22 cellular contexts compared by ENCODE assay signal in the genomic region with DNA sequence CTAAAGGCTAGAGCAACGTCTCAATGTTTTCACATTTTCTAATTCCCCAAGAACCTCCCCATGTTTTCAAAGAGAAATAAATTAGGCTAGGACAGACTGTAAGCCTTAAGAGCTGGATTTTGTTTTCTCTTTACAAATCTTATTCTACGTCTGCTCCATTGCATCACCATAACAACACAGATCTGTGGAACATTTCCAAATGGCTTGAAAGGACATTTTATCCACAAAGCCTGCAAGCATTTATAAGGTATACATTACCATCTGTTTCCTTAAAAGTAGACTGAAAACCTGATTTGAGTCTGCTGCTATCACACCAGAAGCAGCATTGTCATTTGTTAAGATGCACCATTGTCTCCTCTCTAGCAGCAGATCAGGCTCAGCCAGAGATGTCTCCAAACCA.
DNase-seq lines count a peak whose midpoint lies in the region; ATAC-seq and TF ChIP-seq lines count a peak whose summit lies in the region.
"Had no signal": no experiment of that assay in that cellular context is flagged by ENCODE, and none has a peak within 500 bp of the region (broad histone marks: within the 10 kb centered on the region; RNA-seq: fewer than 3 reads in every experiment).

No MANE protein-coding gene starts in this region.

- BruUV-seq in OCI-LY7 (replicated peaks; lab: Mats Ljungman, UMichigan), result no TSS peak

- CTCF ChIA-PET in HEK293 (lab: Yijun Ruan, JAX) (interaction anchor here (0.6 to 0.7 kb wide), 2 partner anchors 13 to 110 kb away, joined by 3 read pairs; no protein-coding TSS in a partner anchor), OCI-LY7 (lab: Charles Lee; ENCODE audit: unreplicated experiment) (no interaction called here)

- no peaks in the 10 kb centered on the region for H3K79me1 ChIP-seq in neuronal stem cell (ENCODE audit: low read depth, low read length)

- POLR2A ChIA-PET in HEK293 (lab: Yijun Ruan, JAX) (no interaction called here), OCI-LY7 (lab: Charles Lee) (interaction anchor here (0.7 kb wide), 1 partner anchor 1347 kb away, joined by 4 read pairs; no protein-coding TSS in a partner anchor)

- no peak overlapping the region for H3K18ac ChIP-seq in neuronal stem cell (ENCODE audit: low read length)

- peak; percentile 84 for DNase-seq in adipocyte (ENCODE audit: low read depth)
- peak; percentile 49 for DNase-seq in fibroblast of the aortic adventitia (ENCODE audit: low read depth)
- no peak for DNase-seq in neuronal stem cell (ENCODE audit: low spot score)
- DNase-seq in RPMI8226, result no peak
- DNase-seq in OCI-LY7 (ENCODE audit: low spot score), result no peak
- DNase-seq: activated gamma-delta T cell treated with Interleukin-2 at 50 U/mL for 16 hours; activated naive CD8-positive, alpha-beta T cell treated with anti-CD3 and anti-CD28 coated beads, Interleukin-2, amount 50 U/mL, for 24 hours; CD4-positive, alpha-beta T cell; esophagus squamous epithelium; heart left ventricle; midbrain; natural killer cell; NCI-H1417 treated with DMSO at 0.1 percent for 48 hours; NCI-H2171 treated with DMSO at 0.1 percent for 48 hours; NCI-H524 treated with DMSO at 0.1 percent for 48 hours; pancreas; thyroid gland had no signal

- H3K14ac ChIP-seq in neuronal stem cell (ENCODE audit: low read length), result no peak overlapping the region

- H3K27ac ChIP-seq in HEK293 (ENCODE audit: extremely low read depth, low read depth, low read length), result no peak overlapping the region
- no peak overlapping the region for H3K27ac ChIP-seq in neuronal stem cell (replicated peaks; ENCODE audit: low read length)
- no peak overlapping the region for H3K27ac ChIP-seq in OCI-LY7 (ENCODE audit: low read depth, low read length, poor library complexity, severe bottlenecking)
- H3K27ac ChIP-seq: esophagus squamous epithelium, heart left ventricle, pancreas, SK-N-MC, thyroid gland had no signal

- intact Hi-C loops in OCI-LY7 (cut with micrococcal nuclease; ENCODE audit: unreplicated experiment), result no loop called here

- H3K9me3 ChIP-seq in HEK293 (ENCODE audit: control insufficient read depth, insufficient read depth, low read depth, low read length) (no peaks in the 10 kb centered on the region), adipocyte (ENCODE audit: control insufficient read depth, low read length) (no peaks in the 10 kb centered on the region), neuronal stem cell (replicated peaks in 1 of 2; ENCODE audit: control insufficient read depth in 2 of 2, insufficient read depth in 1 of 2, low read depth in 1 of 2, low read length in 2 of 2) (no peaks in the 10 kb centered on the region), OCI-LY7 (ENCODE audit: low read length) (no peaks in the 10 kb centered on the region)
- H3K9me3 ChIP-seq: esophagus squamous epithelium, heart left ventricle, pancreas, thyroid gland had no signal

- H3K79me2 ChIP-seq in OCI-LY7 (ENCODE audit: insufficient read depth, low read depth, low read length), result no peaks in the 10 kb centered on the region

- no peak overlapping the region for H2BK5ac ChIP-seq in neuronal stem cell (ENCODE audit: low read length)

- H3K4me2 ChIP-seq in neuronal stem cell (ENCODE audit: insufficient read depth, low read length, poor library complexity, severe bottlenecking) (no peak overlapping the region), OCI-LY7 (ENCODE audit: low read length) (no peak overlapping the region)

- no peak overlapping the region for H2AK5ac ChIP-seq in neuronal stem cell (ENCODE audit: low read depth, low read length)

- TF ChIP-seq CTCF in HEK293 (tag by site-specific recombination; IDR thresholded peaks at IDR 0.05), result no peak
- no peak for TF ChIP-seq CTCF in fibroblast of the aortic adventitia (IDR thresholded peaks at IDR 0.05; ENCODE audit: insufficient read depth, low read length)
- no peak for TF ChIP-seq CTCF in OCI-LY7 (conservative IDR thresholded peaks at IDR 0.05; ENCODE audit: low read length)

- H3K36me3 ChIP-seq in HEK293 (ENCODE audit: control insufficient read depth in 2 of 2, insufficient read depth in 1 of 2, low read length in 2 of 2), result no peaks in the 10 kb centered on the region
- H3K36me3 ChIP-seq in adipocyte (ENCODE audit: control insufficient read depth, insufficient read depth, low read length, severe bottlenecking), result no peaks in the 10 kb centered on the region
- H3K36me3 ChIP-seq in neuronal stem cell (replicated peaks in 1 of 2; ENCODE audit: control insufficient read depth in 2 of 2, insufficient read depth in 2 of 2, low read length in 2 of 2), result no peaks in the 10 kb centered on the region
- no peaks in the 10 kb centered on the region for H3K36me3 ChIP-seq in OCI-LY7 (ENCODE audit: insufficient read depth, low read length)
- H3K36me3 ChIP-seq: esophagus squamous epithelium, heart left ventricle, pancreas, thyroid gland had no signal

- no peaks in the 10 kb centered on the region for H3K27me3 ChIP-seq in adipocyte (replicated peaks; ENCODE audit: control insufficient read depth, insufficient read depth, low read length)
- no peaks in the 10 kb centered on the region for H3K27me3 ChIP-seq in neuronal stem cell (ENCODE audit: control insufficient read depth in 3 of 3, insufficient read depth in 3 of 3, low read depth in 1 of 3, low read length in 3 of 3)
- H3K27me3 ChIP-seq: esophagus squamous epithelium, heart left ventricle, pancreas, thyroid gland had no signal

- H4K91ac ChIP-seq in neuronal stem cell (ENCODE audit: low read depth, low read length, poor library complexity), result no peak overlapping the region

- no peaks in the 10 kb centered on the region for H4K20me1 ChIP-seq in OCI-LY7 (ENCODE audit: insufficient read depth, low read length)

- H2BK15ac ChIP-seq in neuronal stem cell (ENCODE audit: low read length), result no peak overlapping the region

- H3K9ac ChIP-seq in adipocyte (ENCODE audit: low read length) (no peak overlapping the region), neuronal stem cell (ENCODE audit: low read depth, low read length, poor library complexity) (no peak overlapping the region)

- H2BK120ac ChIP-seq in neuronal stem cell (ENCODE audit: low read depth, low read length), result no peak overlapping the region

- no peak overlapping the region for H3K4ac ChIP-seq in neuronal stem cell (ENCODE audit: low read length)

- H3K9me2 ChIP-seq in OCI-LY7 (ENCODE audit: insufficient read depth, low read length), result no peaks in the 10 kb centered on the region

- H2AFZ ChIP-seq in neuronal stem cell (ENCODE audit: low read length) (peak overlapping the region; percentile 14), OCI-LY7 (ENCODE audit: low read length) (no peak overlapping the region)

- H2BK12ac ChIP-seq in neuronal stem cell (ENCODE audit: low read length), result no peak overlapping the region

- WGBS in neuronal stem cell (ENCODE audit: extremely low coverage in 2 of 2, insufficient read length in 2 of 2, insufficient replicate concordance in 1 of 2), 2 donors, result no CpG with 5 or more reads among the region's 2 CpGs

- ATAC-seq in HG03280 (IDR thresholded peaks at IDR 0.05; ENCODE audit: unreplicated experiment), result no peak
- ATAC-seq: activated naive CD8-positive, alpha-beta T cell treated with anti-CD3 and anti-CD28 coated beads, Interleukin-2, amount 50 U/mL, for 24 hours; heart left ventricle; K562; left lobe of liver; natural killer cell; pancreas had no signal

- H3K4me1 ChIP-seq in HEK293 (ENCODE audit: control insufficient read depth, insufficient read depth, low read length) (no peaks in the 10 kb centered on the region), adipocyte (ENCODE audit: control insufficient read depth, insufficient read depth, low read length) (peaks cover 33% of the 10 kb centered on the region), neuronal stem cell (ENCODE audit: control insufficient read depth in 2 of 2, insufficient read depth in 1 of 2, low read depth in 1 of 2, low read length in 2 of 2) (peaks cover 0 to 4% of the 10 kb centered on the region in 2 donors), OCI-LY7 (ENCODE audit: insufficient read depth, low read length, poor library complexity, severe bottlenecking) (no peaks in the 10 kb centered on the region)
- H3K4me1 ChIP-seq: pancreas, thyroid gland had no signal

- no peak overlapping the region for H4K8ac ChIP-seq in neuronal stem cell (ENCODE audit: low read depth, low read length)

- no peak overlapping the region for H3K4me3 ChIP-seq in HEK293 (ENCODE audit: low read depth, low read length)
- H3K4me3 ChIP-seq in adipocyte (ENCODE audit: low read length), result no peak overlapping the region
- H3K4me3 ChIP-seq in fibroblast of the aortic adventitia (ENCODE audit: low read depth, low read length), result no peak overlapping the region
- no peak overlapping the region for H3K4me3 ChIP-seq in neuronal stem cell (ENCODE audit: low read length in 2 of 2)
- no peak overlapping the region for H3K4me3 ChIP-seq in OCI-LY7 (ENCODE audit: low read depth, low read length, poor library complexity, severe bottlenecking)
- H3K4me3 ChIP-seq: esophagus squamous epithelium, heart left ventricle, K562, pancreas, SK-N-MC, thyroid gland had no signal

- H3K23ac ChIP-seq in neuronal stem cell (ENCODE audit: low read depth, low read length, poor library complexity), result no peak overlapping the region

TF ChIP-seq in HEK293, 187 proteins besides CTCF, POLR2A, EP300 and RAD21:
- peak; percentile 29; the same call in 1 of the 2 replicates for TF ChIP-seq ZNF585B (tag by site-specific recombination; IDR thresholded peaks at IDR 0.05)
- no peak for TF ChIP-seq SP3 (tag by site-specific recombination; IDR thresholded peaks at IDR 0.05)
- TF ChIP-seq, protein P1, sequence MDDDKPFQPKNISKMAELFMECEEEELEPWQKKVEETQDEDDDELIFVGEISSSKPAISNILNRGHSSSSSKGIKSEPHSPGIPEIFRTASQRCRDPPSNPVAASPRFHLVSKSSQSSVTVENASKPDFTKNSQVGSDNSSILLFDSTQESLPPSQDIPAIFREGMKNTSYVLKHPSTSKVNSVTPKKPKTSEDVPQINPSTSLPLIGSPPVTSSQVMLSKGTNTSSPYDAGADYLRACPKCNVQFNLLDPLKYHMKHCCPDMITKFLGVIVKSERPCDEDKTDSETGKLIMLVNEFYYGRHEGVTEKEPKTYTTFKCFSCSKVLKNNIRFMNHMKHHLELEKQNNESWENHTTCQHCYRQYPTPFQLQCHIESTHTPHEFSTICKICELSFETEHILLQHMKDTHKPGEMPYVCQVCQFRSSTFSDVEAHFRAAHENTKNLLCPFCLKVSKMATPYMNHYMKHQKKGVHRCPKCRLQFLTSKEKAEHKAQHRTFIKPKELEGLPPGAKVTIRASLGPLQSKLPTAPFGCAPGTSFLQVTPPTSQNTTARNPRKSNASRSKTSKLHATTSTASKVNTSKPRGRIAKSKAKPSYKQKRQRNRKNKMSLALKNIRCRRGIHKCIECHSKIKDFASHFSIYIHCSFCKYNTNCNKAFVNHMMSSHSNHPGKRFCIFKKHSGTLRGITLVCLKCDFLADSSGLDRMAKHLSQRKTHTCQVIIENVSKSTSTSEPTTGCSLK (tag by site-specific recombination; IDR thresholded peaks at IDR 0.05), result no peak

Comparison
In these comparisons a context has a peak if more than half of its experiments do, and no peak if none do; other contexts are left out.
1. DNase-seq: peak in adipocyte (single experiment) and fibroblast of the aortic adventitia (single experiment); none in neuronal stem cell (single experiment), RPMI8226 (single experiment) and OCI-LY7 (single experiment).